In genomic region chr9:4489562-4489918, GRCh38 we compare ENCODE assay signal across 8 cellular contexts. TPM values are rescaled to one million over a fixed set of nuclear protein-coding genes. Genes with fewer than 3 reads are reported as not detected.
A peak's percentile ranks its signal among the peaks of the same experiment; 100 is the strongest.
DNase-seq lines count a peak whose midpoint lies in the region; ATAC-seq and TF ChIP-seq lines count a peak whose summit lies in the region.

No MANE protein-coding gene starts in this region.

- in situ Hi-C loops in HAP-1 (cut with MboI; ENCODE audit: low sequenced_read_pairs) (no loop called here), gastrocnemius medialis (cut with MboI; ENCODE audit: low sequenced_read_pairs in 4 of 4) (no loop called here)

- H3K4me1 ChIP-seq in HAP-1 (peaks cover 8% of the 10 kb centered on the region; the same call in 1 of the 2 replicates), left ventricle myocardium inferior (peaks cover 26% of the 10 kb centered on the region), gastrocnemius medialis (peaks cover 3 to 13% of the 10 kb centered on the region in 2 donors)

- intact Hi-C loops in CD4-positive, alpha-beta T cell (cut with DNase I, micrococcal nuclease) = loop anchor here in 1 of 2 experiments (5.0 kb wide), 1 partner anchor 108 kb away; no protein-coding TSS in a partner anchor
- intact Hi-C loops in left ventricle myocardium inferior (cut with micrococcal nuclease) = no loop called here
- intact Hi-C loops in gastrocnemius medialis (cut with DNase I; ENCODE audit: low total_unique reads) = no loop called here

- peaks cover 43% of the 10 kb centered on the region for H3K27me3 ChIP-seq in CD4-positive, alpha-beta T cell (ENCODE audit: control insufficient read depth, insufficient read depth, low read length)
- H3K27me3 ChIP-seq in HAP-1 (ENCODE audit: low read depth) = no peaks in the 10 kb centered on the region
- peaks cover 23% of the 10 kb centered on the region for H3K27me3 ChIP-seq in left ventricle myocardium inferior (ENCODE audit: low read depth)
- peaks cover 0 to 5% (median 0%) of the 10 kb centered on the region in 3 donors for H3K27me3 ChIP-seq in gastrocnemius medialis

- TF ChIP-seq CTCF in CD4-positive, alpha-beta T cell (IDR thresholded peaks at IDR 0.05) = no peak
- no peak for TF ChIP-seq CTCF in left ventricle myocardium inferior (IDR thresholded peaks at IDR 0.05; ENCODE audit: borderline replicate concordance)
- no peak for TF ChIP-seq CTCF in gastrocnemius medialis (IDR thresholded peaks at IDR 0.05 in 4 of 5, conservative IDR thresholded peaks at IDR 0.05 in 1 of 5)

- H3K9me3 Mint-ChIP-seq in CD4-positive, alpha-beta T cell = no peaks in the 10 kb centered on the region
- H3K9me3 Mint-ChIP-seq in activated CD4-positive, alpha-beta memory T cell treated with anti-CD3 and anti-CD28 coated beads, Interleukin-2, amount 10 ng/mL, durations not matched to agents 7 days and 5 days = no peaks in the 10 kb centered on the region

- TF ChIP-seq POLR2A in gastrocnemius medialis (IDR thresholded peaks at IDR 0.05) = no peak

- ATAC-seq in CD4-positive, alpha-beta T cell (ENCODE audit: poor library complexity) = no peak
- ATAC-seq in gastrocnemius medialis = peak; percentile 24 to 40
- ATAC-seq in HG03025 (IDR thresholded peaks at IDR 0.05; ENCODE audit: low FRiP score, unreplicated experiment) = no peak
- no peak for ATAC-seq in HG03175 (IDR thresholded peaks at IDR 0.05; ENCODE audit: unreplicated experiment)
- no peak for ATAC-seq in GM21737 (IDR thresholded peaks at IDR 0.05; ENCODE audit: unreplicated experiment)

- DNase-seq in CD4-positive, alpha-beta T cell = no peak
- DNase-seq in HAP-1 (ENCODE audit: low spot score in 2 of 2) (peak; percentile 24 to 64), left ventricle myocardium inferior (no peak), gastrocnemius medialis (no peak)
- no peak for DNase-seq in activated CD4-positive, alpha-beta memory T cell treated with anti-CD3 and anti-CD28 coated beads, Interleukin-2, amount 10 ng/mL, durations not matched to agents 7 days and 5 days

- H3K9me3 ChIP-seq in CD4-positive, alpha-beta T cell (ENCODE audit: control insufficient read depth, low read length) = no peaks in the 10 kb centered on the region
- H3K9me3 ChIP-seq in HAP-1 (no peaks in the 10 kb centered on the region), left ventricle myocardium inferior (replicated peaks) (no peaks in the 10 kb centered on the region), gastrocnemius medialis (no peaks in the 10 kb centered on the region)

- peak overlapping the region; percentile 82 for H3K4me3 Mint-ChIP-seq in CD4-positive, alpha-beta T cell
- peak overlapping the region; percentile 45 for H3K4me3 Mint-ChIP-seq in activated CD4-positive, alpha-beta memory T cell treated with anti-CD3 and anti-CD28 coated beads, Interleukin-2, amount 10 ng/mL, durations not matched to agents 7 days and 5 days

- peaks cover 31% of the 10 kb centered on the region for H3K4me1 Mint-ChIP-seq in CD4-positive, alpha-beta T cell (ENCODE audit: low read depth)
- H3K4me1 Mint-ChIP-seq in activated CD4-positive, alpha-beta memory T cell treated with anti-CD3 and anti-CD28 coated beads, Interleukin-2, amount 10 ng/mL, durations not matched to agents 7 days and 5 days = peaks cover 11% of the 10 kb centered on the region

- H3K36me3 Mint-ChIP-seq in CD4-positive, alpha-beta T cell (ENCODE audit: low read depth) = no peaks in the 10 kb centered on the region
- no peaks in the 10 kb centered on the region for H3K36me3 Mint-ChIP-seq in activated CD4-positive, alpha-beta memory T cell treated with anti-CD3 and anti-CD28 coated beads, Interleukin-2, amount 10 ng/mL, durations not matched to agents 7 days and 5 days (ENCODE audit: low read depth)

- H3K27ac Mint-ChIP-seq in CD4-positive, alpha-beta T cell = no peak overlapping the region
- H3K27ac Mint-ChIP-seq in activated CD4-positive, alpha-beta memory T cell treated with anti-CD3 and anti-CD28 coated beads, Interleukin-2, amount 10 ng/mL, durations not matched to agents 7 days and 5 days = no peak overlapping the region

- POLR2A ChIA-PET in CD4-positive, alpha-beta T cell (lab: Charles Lee) = interaction anchor here (0.7 to 1.5 kb wide), 3 partner anchors 62 to 230 kb away, joined by 3 to 6 read pairs (median 4); no protein-coding TSS in a partner anchor
- POLR2A ChIA-PET in activated CD4-positive, alpha-beta memory T cell treated with anti-CD3 and anti-CD28 coated beads, Interleukin-2, amount 10 ng/mL, durations not matched to agents 7 days and 5 days (lab: Charles Lee) = no interaction called here

- CTCF ChIA-PET in CD4-positive, alpha-beta T cell (lab: Charles Lee) = no interaction called here
- CTCF ChIA-PET in activated CD4-positive, alpha-beta memory T cell treated with anti-CD3 and anti-CD28 coated beads, Interleukin-2, amount 10 ng/mL, durations not matched to agents 7 days and 5 days (lab: Charles Lee) = no interaction called here

- H3K36me3 ChIP-seq in HAP-1 (replicated peaks) (no peaks in the 10 kb centered on the region), left ventricle myocardium inferior (no peaks in the 10 kb centered on the region), gastrocnemius medialis (no peaks in the 10 kb centered on the region)

- no peak overlapping the region for H3K27ac ChIP-seq in CD4-positive, alpha-beta T cell (ENCODE audit: low read depth, low read length)
- peak overlapping the region; percentile 75 for H3K27ac ChIP-seq in left ventricle myocardium inferior (replicated peaks)
- peak overlapping the region; percentile 33 to 68 (median 62) for H3K27ac ChIP-seq in gastrocnemius medialis

- H3K27me3 Mint-ChIP-seq in CD4-positive, alpha-beta T cell = peaks cover 39% of the 10 kb centered on the region
- peaks cover 47% of the 10 kb centered on the region for H3K27me3 Mint-ChIP-seq in activated CD4-positive, alpha-beta memory T cell treated with anti-CD3 and anti-CD28 coated beads, Interleukin-2, amount 10 ng/mL, durations not matched to agents 7 days and 5 days

- H3K4me3 ChIP-seq in HAP-1 (peak overlapping the region; percentile 49), left ventricle myocardium inferior (peak overlapping the region; percentile 89), gastrocnemius medialis (peak overlapping the region; percentile 64 to 80 (median 70))

RNA-seq across cellular contexts. Expression of gene SLC1A1, which starts 0.7 kb away (rescaled TPM):
- under 1 TPM; 0.11 to 0.14 TPM for total RNA-seq in CD4-positive, alpha-beta T cell
- under 1 TPM; 0.05 to 0.23 TPM for total RNA-seq in activated CD4-positive, alpha-beta memory T cell treated with anti-CD3 and anti-CD28 coated beads, Interleukin-2, amount 10 ng/mL, durations not matched to agents 7 days and 5 days
- total RNA-seq in left ventricle myocardium inferior (3.1 TPM), gastrocnemius medialis (1 to 10 TPM; 1.2 to 2.2 (median 1.6) TPM)

Comparison
In these comparisons a context has a peak if more than half of its experiments do, and no peak if none do; other contexts are left out.
1. ATAC-seq: peak in gastrocnemius medialis (2 of 2); none in CD4-positive, alpha-beta T cell (single experiment), HG03025 (single experiment), HG03175 (single experiment) and GM21737 (single experiment).
2. DNase-seq: peak in HAP-1 (2 of 2); none in CD4-positive, alpha-beta T cell (0 of 10), activated CD4-positive, alpha-beta memory T cell treated with anti-CD3 and anti-CD28 coated beads, Interleukin-2, amount 10 ng/mL, durations not matched to agents 7 days and 5 days (single experiment), left ventricle myocardium inferior (single experiment) and gastrocnemius medialis (0 of 2).
3. Peak in every context shown above with its lines, with median percentiles within 50 percentile points of each other: H3K4me3 ChIP-seq.